15 cellular contexts compared by ENCODE assay signal in the genomic region with DNA sequence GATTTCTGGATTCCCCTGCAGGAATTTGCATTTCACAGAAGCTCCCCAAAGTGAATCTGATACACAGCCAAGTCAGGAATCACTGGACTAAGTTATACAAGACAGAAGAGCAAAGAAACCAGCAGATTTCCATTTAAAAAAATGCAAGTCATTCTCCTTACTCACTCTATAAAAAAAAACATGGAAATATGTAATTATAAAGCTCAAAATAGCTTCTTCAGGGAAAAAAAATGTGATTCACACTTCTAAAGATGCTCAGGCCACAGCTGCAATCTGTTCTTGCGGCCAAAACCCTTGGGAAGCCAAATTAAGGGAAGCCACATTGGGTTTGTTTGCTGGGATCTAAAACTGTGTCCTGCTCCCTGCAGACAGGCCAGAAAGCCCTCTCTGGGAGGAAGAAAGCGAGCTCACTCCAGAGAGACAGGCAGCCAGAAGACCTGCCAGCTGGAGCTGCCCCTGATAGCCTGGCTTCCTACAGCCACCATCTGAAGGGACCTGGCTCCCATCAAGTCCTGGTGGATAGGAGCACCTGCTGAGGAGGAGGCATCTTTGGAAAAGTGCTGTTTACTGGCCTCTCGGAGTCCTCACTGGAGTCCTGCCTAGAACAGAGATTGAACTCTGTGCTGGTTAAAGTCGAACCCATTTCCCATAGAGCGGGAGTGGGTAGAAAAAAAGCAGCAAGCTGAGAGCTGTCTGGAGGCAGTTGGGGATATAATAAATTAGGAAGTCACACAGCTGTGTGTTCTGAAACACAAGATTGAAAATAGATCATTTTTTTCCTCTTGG.
DNase-seq lines count a peak whose midpoint lies in the region; ATAC-seq, FAIRE-seq and TF ChIP-seq lines count a peak whose summit lies in the region.
"Had no signal": no experiment of that assay in that cellular context is flagged by ENCODE, and none has a peak within 500 bp of the region (broad histone marks: within the 10 kb centered on the region; RNA-seq: fewer than 3 reads in every experiment).

No MANE protein-coding gene starts in this region.

- intact Hi-C loops in activated naive CD4-positive, alpha-beta T cell treated with anti-CD3 and anti-CD28 coated beads for 36 hours (cut with micrococcal nuclease): no loop called here
- intact Hi-C loops in upper lobe of right lung (cut with DNase I): no loop called here
- intact Hi-C loops in testis (cut with DNase I; ENCODE audit: low total_unique reads): no loop called here

- H3K4me1 ChIP-seq in H1 (replicated peaks in 1 of 4; ENCODE audit: control insufficient read depth in 3 of 4, insufficient read depth in 4 of 4, low read length in 3 of 4) (no peaks in the 10 kb centered on the region), mucosa of rectum (ENCODE audit: control insufficient read depth in 2 of 2, insufficient read depth in 2 of 2, low read length in 2 of 2) (no peaks in the 10 kb centered on the region), upper lobe of right lung (peaks cover 4% of the 10 kb centered on the region), neural progenitor cell (no peaks in the 10 kb centered on the region), testis (no peaks in the 10 kb centered on the region)

- H3K56ac ChIP-seq in H1 (replicated peaks; ENCODE audit: insufficient read length, low read depth, low read length): no peak overlapping the region

- no peak overlapping the region for H2BK120ac ChIP-seq in H1 (replicated peaks; ENCODE audit: low read depth, low read length)

- H3K36me3 Mint-ChIP-seq in activated naive CD4-positive, alpha-beta T cell treated with anti-CD3 and anti-CD28 coated beads, Interleukin-2, amount 50 U/mL, for 24 hours: peaks cover 46% of the 10 kb centered on the region
- peaks cover 37% of the 10 kb centered on the region for H3K36me3 Mint-ChIP-seq in activated naive CD4-positive, alpha-beta T cell treated with anti-CD3 and anti-CD28 coated beads for 36 hours (ENCODE audit: low read depth)
- H3K36me3 Mint-ChIP-seq in neural progenitor cell: no peaks in the 10 kb centered on the region
- H3K36me3 Mint-ChIP-seq: mesothelial cell of epicardium had no signal

- WGBS in H1 (ENCODE audit: extremely low coverage in 1 of 2, insufficient coverage in 1 of 2, insufficient read length in 1 of 2, insufficient replicate concordance in 2 of 2, low coverage in 1 of 2, low lambda C conversion rate in 2 of 2, missing lambda C conversion rate in 1 of 2), 2 experiments: 94% methylated on average over 5 of the region's 5 CpGs; no CpG with 5 or more reads in 1 of the 2 experiments
- WGBS in testis, 2 donors: 37 to 54% methylated on average over 5 of the region's 5 CpGs

- H3K4me2 ChIP-seq in H1 (ENCODE audit: insufficient read depth in 1 of 2, low read depth in 2 of 2, low read length in 2 of 2) (no peak overlapping the region), neural progenitor cell (no peak overlapping the region)

- H3K79me1 ChIP-seq in H1 (ENCODE audit: low read depth, low read length): no peaks in the 10 kb centered on the region

- H3K4me3 Mint-ChIP-seq in activated naive CD4-positive, alpha-beta T cell treated with anti-CD3 and anti-CD28 coated beads, Interleukin-2, amount 50 U/mL, for 24 hours: no peak overlapping the region
- H3K4me3 Mint-ChIP-seq in activated naive CD4-positive, alpha-beta T cell treated with anti-CD3 and anti-CD28 coated beads for 36 hours: no peak overlapping the region
- no peak overlapping the region for H3K4me3 Mint-ChIP-seq in neural progenitor cell
- H3K4me3 Mint-ChIP-seq: mesothelial cell of epicardium had no signal

- H3K14ac ChIP-seq in H1 (ENCODE audit: insufficient read length): no peak overlapping the region

- no peak overlapping the region for H2BK20ac ChIP-seq in H1 (ENCODE audit: low read length)

- H3K23ac ChIP-seq in H1 (ENCODE audit: insufficient read length): no peak overlapping the region

- H3K27me3 ChIP-seq in H1 (replicated peaks in 1 of 4; ENCODE audit: control insufficient read depth in 3 of 4, extremely low read depth in 1 of 4, insufficient read depth in 3 of 4, low read length in 3 of 4): no peaks in the 10 kb centered on the region
- H3K27me3 ChIP-seq in mucosa of rectum (ENCODE audit: control insufficient read depth in 2 of 2, insufficient read depth in 2 of 2, low read length in 2 of 2): no peaks in the 10 kb centered on the region
- H3K27me3 ChIP-seq in upper lobe of right lung: no peaks in the 10 kb centered on the region
- H3K27me3 ChIP-seq in neural progenitor cell: no peaks in the 10 kb centered on the region
- H3K27me3 ChIP-seq in testis: no peaks in the 10 kb centered on the region
- H3K27me3 ChIP-seq: tibial nerve had no signal

- H3K4me1 Mint-ChIP-seq in activated naive CD4-positive, alpha-beta T cell treated with anti-CD3 and anti-CD28 coated beads, Interleukin-2, amount 50 U/mL, for 24 hours: peaks cover 55% of the 10 kb centered on the region
- H3K4me1 Mint-ChIP-seq in activated naive CD4-positive, alpha-beta T cell treated with anti-CD3 and anti-CD28 coated beads for 36 hours (ENCODE audit: low read depth): peaks cover 41% of the 10 kb centered on the region
- no peaks in the 10 kb centered on the region for H3K4me1 Mint-ChIP-seq in neural progenitor cell

- FAIRE-seq in H1 (lab: Jason Lieb, UNC): no peak

- no peaks in the 10 kb centered on the region for H3F3A ChIP-seq in neural progenitor cell (ENCODE audit: low read depth)

- no peak overlapping the region for H4K5ac ChIP-seq in H1 (ENCODE audit: insufficient read length, low read depth, low read length)

- no peak overlapping the region for H2AK5ac ChIP-seq in H1 (ENCODE audit: low read depth, low read length)

- no peaks in the 10 kb centered on the region for H3K36me3 ChIP-seq in H1 (ENCODE audit: control insufficient read depth in 2 of 4, insufficient read depth in 4 of 4, low read length in 3 of 4)
- no peaks in the 10 kb centered on the region for H3K36me3 ChIP-seq in mucosa of rectum (ENCODE audit: control insufficient read depth in 2 of 2, insufficient read depth in 2 of 2, low read length in 2 of 2)
- H3K36me3 ChIP-seq in upper lobe of right lung: no peaks in the 10 kb centered on the region
- H3K36me3 ChIP-seq in neural progenitor cell: no peaks in the 10 kb centered on the region
- no peaks in the 10 kb centered on the region for H3K36me3 ChIP-seq in testis (ENCODE audit: low read depth, missing control alignments)
- H3K36me3 ChIP-seq: tibial nerve had no signal

- H3K27ac ChIP-seq in H1 (ENCODE audit: low read depth, low read length) (no peak overlapping the region), mucosa of rectum (ENCODE audit: low read depth in 2 of 2, low read length in 2 of 2) (peak overlapping the region; percentile 19 to 38), upper lobe of right lung (peak overlapping the region; percentile 39), neural progenitor cell (no peak overlapping the region), testis (peak overlapping the region in 1 of 2 donors; percentile 63)

- TF ChIP-seq RAD21 in H1 (IDR thresholded peaks at IDR 0.05 in 1 of 2, conservative IDR thresholded peaks at IDR 0.05 in 1 of 2; ENCODE audit: low read depth in 2 of 2, low read length in 2 of 2): no peak

- H4K91ac ChIP-seq in H1 (replicated peaks; ENCODE audit: insufficient read length, low read length): no peak overlapping the region

- H2BK15ac ChIP-seq in H1 (ENCODE audit: low read length): no peak overlapping the region

- no peak overlapping the region for H2AFZ ChIP-seq in H1 (ENCODE audit: low read length)
- H2AFZ ChIP-seq in neural progenitor cell (replicated peaks): no peak overlapping the region

- H3K9ac ChIP-seq in H1 (replicated peaks in 1 of 4; ENCODE audit: extremely low read depth in 1 of 4, low read depth in 3 of 4, low read length in 3 of 4): no peak overlapping the region
- no peak overlapping the region for H3K9ac ChIP-seq in mucosa of rectum (ENCODE audit: low read depth in 1 of 2, low read length in 2 of 2)
- H3K9ac ChIP-seq in neural progenitor cell: no peak overlapping the region

- H2BK12ac ChIP-seq in H1 (ENCODE audit: low read depth, low read length): no peak overlapping the region

- TF ChIP-seq POLR2A in H1 (IDR thresholded peaks at IDR 0.05; ENCODE audit: control extremely low read depth in 1 of 2, low read depth in 2 of 2, low read length in 2 of 2) (no peak), testis (IDR thresholded peaks at IDR 0.05) (no peak)

- DNase-seq in activated naive CD4-positive, alpha-beta T cell treated with anti-CD3 and anti-CD28 coated beads for 36 hours: no peak
- DNase-seq in H1 (ENCODE audit: low read depth in 1 of 2, low spot score in 2 of 2): no peak
- no peak for DNase-seq in upper lobe of right lung
- DNase-seq in neural progenitor cell (ENCODE audit: low spot score): no peak
- DNase-seq in testis: no peak
- DNase-seq in stimulated activated CD4-positive, alpha-beta T cell treated with anti-CD3 and anti-CD28 coated beads, Interleukin-2, amount 100 ng/mL, for 24 hours: no peak
- DNase-seq: activated CD4-positive, alpha-beta T cell treated with anti-CD3 and anti-CD28 coated beads for 1 hour; NCI-H2227 treated with DMSO at 0.1 percent for 48 hours; SHP77 treated with DMSO at 0.1 percent for 48 hours had no signal

- CTCF ChIA-PET in activated naive CD4-positive, alpha-beta T cell treated with anti-CD3 and anti-CD28 coated beads for 36 hours (lab: Charles Lee): no interaction called here
- CTCF ChIA-PET in H1 (lab: Charles Lee; ENCODE audit: partially characterized antibody): interaction anchor here (0.6 to 1.2 kb wide), 5 partner anchors 8 to 400 kb away, joined by 3 to 4 read pairs (median 3); no protein-coding TSS in a partner anchor

- POLR2A ChIA-PET in H1 (lab: Charles Lee; ENCODE audit: partially characterized antibody): no interaction called here

- no peaks in the 10 kb centered on the region for H4K20me1 ChIP-seq in H1 (replicated peaks in 1 of 2; ENCODE audit: control insufficient read depth in 1 of 2, insufficient read depth in 2 of 2, low read length in 2 of 2)
- no peaks in the 10 kb centered on the region for H4K20me1 ChIP-seq in neural progenitor cell (ENCODE audit: low read depth)

- no peak for TF ChIP-seq EP300 in H1 (IDR thresholded peaks at IDR 0.05; ENCODE audit: borderline replicate concordance in 1 of 2, low read depth in 2 of 2, low read length in 2 of 2)

- H3K9me3 ChIP-seq in H1 (ENCODE audit: insufficient read depth in 2 of 2, low read depth in 1 of 2, low read length in 1 of 2) (no peaks in the 10 kb centered on the region), mucosa of rectum (ENCODE audit: control insufficient read depth in 2 of 2, low read length in 2 of 2) (no peaks in the 10 kb centered on the region), upper lobe of right lung (no peaks in the 10 kb centered on the region), neural progenitor cell (ENCODE audit: low read depth) (no peaks in the 10 kb centered on the region), testis (no peaks in the 10 kb centered on the region)
- H3K9me3 ChIP-seq: tibial nerve had no signal

- ATAC-seq in upper lobe of right lung: peak; percentile 17
- ATAC-seq: activated naive CD4-positive, alpha-beta T cell treated with anti-CD3 and anti-CD28 coated beads, Interleukin-2, amount 50 U/mL, for 72 hours; esophagus mucosa had no signal

- H3K4ac ChIP-seq in H1 (replicated peaks; ENCODE audit: insufficient read length, low read depth, low read length): no peak overlapping the region

- TF ChIP-seq CTCF in H1 (IDR thresholded peaks at IDR 0.05; ENCODE audit: control extremely low read depth in 1 of 3, insufficient read depth in 1 of 3, low read depth in 1 of 3, low read length in 3 of 3) (no peak), upper lobe of right lung (IDR thresholded peaks at IDR 0.05) (no peak), neural progenitor cell (IDR thresholded peaks at IDR 0.05) (no peak), testis (IDR thresholded peaks at IDR 0.05) (no peak)

- H3K23me2 ChIP-seq in H1 (ENCODE audit: low read depth, low read length): no peaks in the 10 kb centered on the region

- H3K79me2 ChIP-seq in H1 (ENCODE audit: control insufficient read depth in 1 of 2, insufficient read depth in 2 of 2, low read length in 2 of 2) (no peaks in the 10 kb centered on the region), neural progenitor cell (ENCODE audit: low read depth) (no peaks in the 10 kb centered on the region)

- H3K27me3 Mint-ChIP-seq in activated naive CD4-positive, alpha-beta T cell treated with anti-CD3 and anti-CD28 coated beads, Interleukin-2, amount 50 U/mL, for 24 hours: no peaks in the 10 kb centered on the region
- H3K27me3 Mint-ChIP-seq in activated naive CD4-positive, alpha-beta T cell treated with anti-CD3 and anti-CD28 coated beads for 36 hours (ENCODE audit: low read depth): no peaks in the 10 kb centered on the region
- peaks cover 3% of the 10 kb centered on the region for H3K27me3 Mint-ChIP-seq in neural progenitor cell (ENCODE audit: insufficient read depth, low read depth)

- H3K9me3 Mint-ChIP-seq in activated naive CD4-positive, alpha-beta T cell treated with anti-CD3 and anti-CD28 coated beads, Interleukin-2, amount 50 U/mL, for 24 hours: no peaks in the 10 kb centered on the region
- no peaks in the 10 kb centered on the region for H3K9me3 Mint-ChIP-seq in activated naive CD4-positive, alpha-beta T cell treated with anti-CD3 and anti-CD28 coated beads for 36 hours
- H3K9me3 Mint-ChIP-seq in neural progenitor cell: no peaks in the 10 kb centered on the region
- H3K9me3 Mint-ChIP-seq: activated naive CD4-positive, alpha-beta T cell treated with anti-CD3 and anti-CD28 coated beads, Interleukin-2, amount 50 U/mL, for 72 hours had no signal

- H3K27ac Mint-ChIP-seq in activated naive CD4-positive, alpha-beta T cell treated with anti-CD3 and anti-CD28 coated beads, Interleukin-2, amount 50 U/mL, for 24 hours: peak overlapping the region; percentile 30
- no peak overlapping the region for H3K27ac Mint-ChIP-seq in activated naive CD4-positive, alpha-beta T cell treated with anti-CD3 and anti-CD28 coated beads for 36 hours
- H3K27ac Mint-ChIP-seq in neural progenitor cell: no peak overlapping the region
- H3K27ac Mint-ChIP-seq: activated naive CD4-positive, alpha-beta T cell treated with anti-CD3 and anti-CD28 coated beads, Interleukin-2, amount 50 U/mL, for 72 hours; mesothelial cell of epicardium had no signal

- H3K4me3 ChIP-seq in H1 (ENCODE audit: extremely low read depth in 1 of 4, insufficient read depth in 2 of 4, low read depth in 3 of 4, low read length in 4 of 4) (no peak overlapping the region), mucosa of rectum (ENCODE audit: low read length in 2 of 2) (no peak overlapping the region), upper lobe of right lung (no peak overlapping the region), neural progenitor cell (no peak overlapping the region), testis (no peak overlapping the region)
- H3K4me3 ChIP-seq: tibial nerve had no signal

- H3K18ac ChIP-seq in H1 (ENCODE audit: extremely low read depth, low read length): no peak overlapping the region

- H4K8ac ChIP-seq in H1 (ENCODE audit: extremely low read depth, insufficient read depth, low read length): 0 out of 2 replicates have a peak overlapping the region, but pooled peaks have one; percentile 16

- H2BK5ac ChIP-seq in H1 (ENCODE audit: low read depth, low read length): no peak overlapping the region

Comparison
In these comparisons a context has a peak if more than half of its experiments do, and no peak if none do; other contexts are left out.
1. H3K27ac ChIP-seq: peak in mucosa of rectum (2 of 2) and upper lobe of right lung (single experiment); none in H1 (single experiment) and neural progenitor cell (single experiment).